Comparison of ENCODE assay signal across 8 cellular contexts in genomic region chr4:112296949-112297483, GRCh38.
DNase-seq lines count a peak whose midpoint lies in the region; ATAC-seq and FAIRE-seq lines count a peak whose summit lies in the region.

TSS of gene ALPK1 (plus strand) at chr4:112297369.

- ATAC-seq in HG02763 (IDR thresholded peaks at IDR 0.05; ENCODE audit: unreplicated experiment), result peak; percentile 80
- ATAC-seq in stimulated activated naive CD8-positive, alpha-beta T cell treated with anti-CD3 and anti-CD28 coated beads, Interleukin-15, Interleukin-2, amounts not matched to agents 100 U/mL and 50 U/mL, for 24 hours, result peak; percentile 87

- H3K27me3 Mint-ChIP-seq in activated T-cell treated with anti-CD3 and anti-CD28 coated beads, Interleukin-2, amount 50 U/mL, for 24 hours, result no peaks in the 10 kb centered on the region

- H3K4me3 Mint-ChIP-seq in activated T-cell treated with anti-CD3 and anti-CD28 coated beads, Interleukin-2, amount 50 U/mL, for 24 hours, result peak within 1 kb of the TSS; percentile 79

- no peak for DNase-seq in activated T-cell treated with anti-CD3 and anti-CD28 coated beads, Interleukin-2, amount 50 U/mL, for 24 hours
- no peak for DNase-seq in activated T-cell treated with anti-CD3 and anti-CD28 coated beads, Interleukin-2, amount 50 U/mL, for 1 hour
- DNase-seq in NCI-H2171 (lab: John Stamatoyannopoulos, UW) (peak; percentile 9), amniotic epithelial cell (ENCODE audit: low read depth) (peak; percentile 95), NCI-H1092 (lab: John Stamatoyannopoulos, UW) (no peak)
- DNase-seq in stimulated activated naive CD8-positive, alpha-beta T cell treated with anti-CD3 and anti-CD28 coated beads, Interleukin-15, Interleukin-2, amounts not matched to agents 100 U/mL and 50 U/mL, for 24 hours, result no peak

- peak; percentile 47 for FAIRE-seq in islet of Langerhans (lab: Jason Lieb, UNC)

- H3K36me3 Mint-ChIP-seq in activated T-cell treated with anti-CD3 and anti-CD28 coated beads, Interleukin-2, amount 50 U/mL, for 24 hours (ENCODE audit: low read depth), result no peaks in the 10 kb centered on the region

- H3K27ac Mint-ChIP-seq in activated T-cell treated with anti-CD3 and anti-CD28 coated beads, Interleukin-2, amount 50 U/mL, for 24 hours, result peak within 1 kb of the TSS; percentile 92

- H3K9me3 Mint-ChIP-seq in activated T-cell treated with anti-CD3 and anti-CD28 coated beads, Interleukin-2, amount 50 U/mL, for 24 hours, result no peaks in the 10 kb centered on the region

- H3K4me1 Mint-ChIP-seq in activated T-cell treated with anti-CD3 and anti-CD28 coated beads, Interleukin-2, amount 50 U/mL, for 24 hours (ENCODE audit: low read depth), result peaks cover 29% of the 10 kb centered on the region

Comparison
In these comparisons a context has a peak if more than half of its experiments do, and no peak if none do; other contexts are left out.
1. DNase-seq: peak in NCI-H2171 (single experiment) and amniotic epithelial cell (single experiment); none in activated T-cell treated with anti-CD3 and anti-CD28 coated beads, Interleukin-2, amount 50 U/mL, for 24 hours (single experiment), activated T-cell treated with anti-CD3 and anti-CD28 coated beads, Interleukin-2, amount 50 U/mL, for 1 hour (single experiment), stimulated activated naive CD8-positive, alpha-beta T cell treated with anti-CD3 and anti-CD28 coated beads, Interleukin-15, Interleukin-2, amounts not matched to agents 100 U/mL and 50 U/mL, for 24 hours (single experiment) and NCI-H1092 (single experiment).